Comparison of ENCODE assay signal across 20 cellular contexts in genomic region chr16:81018496-81018895, GRCh38. TPM values are rescaled to one million over a fixed set of nuclear protein-coding genes. Genes with fewer than 3 reads are reported as not detected.
DNase-seq lines count a peak whose midpoint lies in the region; ATAC-seq and TF ChIP-seq lines count a peak whose summit lies in the region.
"Had no signal": no experiment of that assay in that cellular context is flagged by ENCODE, and none has a peak within 500 bp of the region (broad histone marks: within the 10 kb centered on the region; RNA-seq: fewer than 3 reads in every experiment).

No MANE protein-coding gene starts in this region.

- H3K27ac ChIP-seq in upper lobe of left lung, result no peak overlapping the region
- H3K27ac ChIP-seq: 22Rv1, Peyer's patch had no signal

- 96 to 100% methylated on average over 2 of the region's 2 CpGs for WGBS in upper lobe of left lung, 2 donors

- H3K36me3 ChIP-seq in upper lobe of left lung, result peaks cover 0 to 50% (median 16%) of the 10 kb centered on the region in 4 donors

- no peaks in the 10 kb centered on the region for H3K4me1 ChIP-seq in upper lobe of left lung
- H3K4me1 ChIP-seq: BE2C, HAP-1, Peyer's patch had no signal

- TF ChIP-seq POLR2A in upper lobe of left lung (IDR thresholded peaks at IDR 0.05), result no peak

- no peak for ATAC-seq in activated CD8-positive, alpha-beta memory T cell treated with anti-CD3 and anti-CD28 coated beads, Interleukin-2, amount 10 ng/mL, durations not matched to agents 7 days and 5 days
- ATAC-seq in upper lobe of left lung (ENCODE audit: low FRiP score in 2 of 2), result no peak

- H3K36me3 Mint-ChIP-seq in activated CD8-positive, alpha-beta memory T cell treated with anti-CD3 and anti-CD28 coated beads, Interleukin-2, amount 10 ng/mL, durations not matched to agents 7 days and 5 days, result peaks cover 72% of the 10 kb centered on the region

- CTCF ChIA-PET in activated CD8-positive, alpha-beta memory T cell treated with anti-CD3 and anti-CD28 coated beads, Interleukin-2, amount 10 ng/mL, durations not matched to agents 7 days and 5 days (lab: Charles Lee), result interaction anchor here (1.3 to 2.9 kb wide), 3 partner anchors 13 to 18 kb away, joined by 3 to 17 read pairs (median 3); partner anchors contain the start of gene ATMIN

- no peak overlapping the region for H3K4me3 Mint-ChIP-seq in activated CD8-positive, alpha-beta memory T cell treated with anti-CD3 and anti-CD28 coated beads, Interleukin-2, amount 10 ng/mL, durations not matched to agents 7 days and 5 days

- in situ Hi-C loops in GM13976 (cut with MboI; ENCODE audit: low sequenced_read_pairs, unreplicated experiment), result no loop called here

- H3K9me3 Mint-ChIP-seq in activated CD8-positive, alpha-beta memory T cell treated with anti-CD3 and anti-CD28 coated beads, Interleukin-2, amount 10 ng/mL, durations not matched to agents 7 days and 5 days (ENCODE audit: low read depth), result no peaks in the 10 kb centered on the region
- H3K9me3 Mint-ChIP-seq: CD4-positive, alpha-beta memory T cell had no signal

- no peaks in the 10 kb centered on the region for H3K27me3 Mint-ChIP-seq in activated CD8-positive, alpha-beta memory T cell treated with anti-CD3 and anti-CD28 coated beads, Interleukin-2, amount 10 ng/mL, durations not matched to agents 7 days and 5 days
- H3K27me3 Mint-ChIP-seq: CD4-positive, alpha-beta memory T cell had no signal

- no peaks in the 10 kb centered on the region for H3K9me3 ChIP-seq in upper lobe of left lung
- H3K9me3 ChIP-seq: BE2C, HAP-1, Peyer's patch had no signal

- no peak overlapping the region for H3K4me3 ChIP-seq in upper lobe of left lung
- H3K4me3 ChIP-seq: HAP-1, Peyer's patch had no signal

- peak overlapping the region; percentile 24 for H3K27ac Mint-ChIP-seq in activated CD8-positive, alpha-beta memory T cell treated with anti-CD3 and anti-CD28 coated beads, Interleukin-2, amount 10 ng/mL, durations not matched to agents 7 days and 5 days

- H3K27me3 ChIP-seq in upper lobe of left lung, result no peaks in the 10 kb centered on the region
- H3K27me3 ChIP-seq: BE2C, Peyer's patch had no signal

- TF ChIP-seq CTCF in upper lobe of left lung (IDR thresholded peaks at IDR 0.05), result no peak
- TF ChIP-seq CTCF in GM13976 (IDR thresholded peaks at IDR 0.05; ENCODE audit: borderline replicate concordance, control extremely low read depth, extremely low read depth, insufficient read depth, missing control alignments), result no peak

- TF ChIP-seq EP300 in upper lobe of left lung (IDR thresholded peaks at IDR 0.05), result no peak

- DNase-seq in activated CD8-positive, alpha-beta memory T cell treated with anti-CD3 and anti-CD28 coated beads, Interleukin-2, amount 10 ng/mL, durations not matched to agents 7 days and 5 days, result no peak
- DNase-seq in activated CD8-positive, alpha-beta memory T cell treated with anti-CD3 and anti-CD28 coated beads, Interleukin-2, amount 50 U/mL, for 48 hours, result no peak
- DNase-seq in globus pallidus (ENCODE audit: low spot score) (peak; percentile 91), pons (ENCODE audit: low spot score) (peak; percentile 95), upper lobe of left lung (no peak), NOMO-1 (lab: John Stamatoyannopoulos, UW; ENCODE audit: unreplicated experiment in 2 of 2) (no peak), GM13976 (ENCODE audit: low spot score) (no peak)
- DNase-seq in stimulated activated CD4-positive, alpha-beta T cell treated with anti-CD3 and anti-CD28 coated beads, Interleukin-12 subunit alpha, Interleukin-12 subunit beta, amount 100 ng/mL, for 4 hours, result no peak
- DNase-seq: BE2C; CD4-positive, alpha-beta memory T cell; DMS79; MM.1S; NCI-H1105; NCI-H1694 treated with DMSO at 0.1 percent for 48 hours; NCI-H226; NCI-H524 treated with DMSO at 0.1 percent for 48 hours; Peyer's patch; Right ventricle myocardium superior had no signal

- peaks cover 5% of the 10 kb centered on the region for H3K4me1 Mint-ChIP-seq in activated CD8-positive, alpha-beta memory T cell treated with anti-CD3 and anti-CD28 coated beads, Interleukin-2, amount 10 ng/mL, durations not matched to agents 7 days and 5 days

RNA-seq across cellular contexts. Expression of gene CENPN, which starts 11.5 kb away (rescaled TPM):
- total RNA-seq in activated CD8-positive, alpha-beta memory T cell treated with anti-CD3 and anti-CD28 coated beads, Interleukin-2, amount 10 ng/mL, durations not matched to agents 7 days and 5 days, result 10 to 100 TPM; 66.1 to 73.7 TPM
- 10 to 100 TPM in 1 of 6 donors, 1 to 10 TPM in 5; 3.1 to 10.9 (median 7.1) TPM for total RNA-seq in upper lobe of left lung

RNA-seq across cellular contexts. Expression of gene CMC2, which starts 11.8 kb away (rescaled TPM):
- 100 to 1,000 TPM in 1 of 2 experiments, 10 to 100 TPM in 1; 93.3 to 136 TPM for total RNA-seq in activated CD8-positive, alpha-beta memory T cell treated with anti-CD3 and anti-CD28 coated beads, Interleukin-2, amount 10 ng/mL, durations not matched to agents 7 days and 5 days
- total RNA-seq in upper lobe of left lung, result 10 to 100 TPM in 5 of 6 donors, 1 to 10 TPM in 1; 9.8 to 51.7 (median 33.9) TPM

RNA-seq across cellular contexts. Expression of gene ATMIN, which starts 17.1 kb away (rescaled TPM):
- total RNA-seq in activated CD8-positive, alpha-beta memory T cell treated with anti-CD3 and anti-CD28 coated beads, Interleukin-2, amount 10 ng/mL, durations not matched to agents 7 days and 5 days, result 10 to 100 TPM; 20.9 to 27.5 TPM
- 10 to 100 TPM in 5 of 6 donors, 1 to 10 TPM in 1; 8.9 to 30.7 (median 23.4) TPM for total RNA-seq in upper lobe of left lung

RNA-seq across cellular contexts. Expression of gene C16orf46, which starts 58.5 kb away (rescaled TPM):
- total RNA-seq in activated CD8-positive, alpha-beta memory T cell treated with anti-CD3 and anti-CD28 coated beads, Interleukin-2, amount 10 ng/mL, durations not matched to agents 7 days and 5 days, result not detected
- total RNA-seq in upper lobe of left lung, result 1 to 10 TPM in 4 of 6 donors, under 1 TPM in 1, not detected in 1; 0.76 to 8.4 (median 3.6) TPM

Comparison
In these comparisons a context has a peak if more than half of its experiments do, and no peak if none do; other contexts are left out.
1. DNase-seq: peak in globus pallidus (single experiment) and pons (single experiment); none in activated CD8-positive, alpha-beta memory T cell treated with anti-CD3 and anti-CD28 coated beads, Interleukin-2, amount 10 ng/mL, durations not matched to agents 7 days and 5 days (single experiment), activated CD8-positive, alpha-beta memory T cell treated with anti-CD3 and anti-CD28 coated beads, Interleukin-2, amount 50 U/mL, for 48 hours (single experiment), stimulated activated CD4-positive, alpha-beta T cell treated with anti-CD3 and anti-CD28 coated beads, Interleukin-12 subunit alpha, Interleukin-12 subunit beta, amount 100 ng/mL, for 4 hours (single experiment), upper lobe of left lung (0 of 2), NOMO-1 (0 of 2) and GM13976 (single experiment).
2. RNA of gene CENPN, which starts 11.5 kb away (total RNA-seq): 66.1 to 73.7 TPM in activated CD8-positive, alpha-beta memory T cell treated with anti-CD3 and anti-CD28 coated beads, Interleukin-2, amount 10 ng/mL, durations not matched to agents 7 days and 5 days; 3.1 to 10.9 TPM in upper lobe of left lung; every median in the first group is over 4 times any median in the second.